1 cellular context compared by ENCODE assay signal in genomic region chr5:149315753-149316152, GRCh38.
TF ChIP-seq lines count a peak whose summit lies in the region.

No MANE protein-coding gene starts in this region.

TF ChIP-seq in H1, 55 proteins besides CTCF, POLR2A, EP300 and RAD21:
- TF ChIP-seq SIRT6 (IDR thresholded peaks at IDR 0.05; ENCODE audit: low read length), result no peak
- no peak for TF ChIP-seq FOSL1 (IDR thresholded peaks at IDR 0.05; ENCODE audit: insufficient read depth, low read depth, low read length)
- TF ChIP-seq EGR1 (IDR thresholded peaks at IDR 0.05; ENCODE audit: borderline replicate concordance, low read depth, low read length), result no peak
- no peak for TF ChIP-seq BCL11A (IDR thresholded peaks at IDR 0.05; ENCODE audit: low read depth in 2 of 2, low read length in 2 of 2)
- TF ChIP-seq SAP30 (IDR thresholded peaks at IDR 0.05; ENCODE audit: insufficient read depth, insufficient replicate concordance, low read length), result no peak
- TF ChIP-seq PHF8 (conservative IDR thresholded peaks at IDR 0.05; ENCODE audit: low read depth, low read length), result no peak
- no peak for TF ChIP-seq KDM4A (IDR thresholded peaks at IDR 0.05; ENCODE audit: low read depth, low read length, severe bottlenecking)
- no peak for TF ChIP-seq CHD1 (IDR thresholded peaks at IDR 0.05; ENCODE audit: low read depth, low read length)
- no peak for TF ChIP-seq KDM5A (IDR thresholded peaks at IDR 0.05; ENCODE audit: low read length)
- no peak for TF ChIP-seq CBX5 (IDR thresholded peaks at IDR 0.05; ENCODE audit: low read depth, low read length)
- no peak for TF ChIP-seq HDAC2 (IDR thresholded peaks at IDR 0.05; ENCODE audit: borderline replicate concordance in 1 of 2, low read depth in 2 of 2, low read length in 2 of 2)
- TF ChIP-seq SUZ12 (IDR thresholded peaks at IDR 0.05; ENCODE audit: low read length), result no peak
- TF ChIP-seq NANOG (IDR thresholded peaks at IDR 0.05; ENCODE audit: insufficient read depth, low read depth, low read length, poor library complexity, severe bottlenecking), result no peak
- no peak for TF ChIP-seq NRF1 (IDR thresholded peaks at IDR 0.05; ENCODE audit: low read depth, low read length)
- no peak for TF ChIP-seq TCF12 (IDR thresholded peaks at IDR 0.05; ENCODE audit: low read depth, low read length)
- TF ChIP-seq E2F6 (IDR thresholded peaks at IDR 0.05), result no peak
- TF ChIP-seq CHD7 (IDR thresholded peaks at IDR 0.05; ENCODE audit: insufficient replicate concordance, low read length), result no peak
- no peak for TF ChIP-seq POLR2AphosphoS5 (IDR thresholded peaks at IDR 0.05; ENCODE audit: low read depth, low read length)
- TF ChIP-seq, protein P1, sequence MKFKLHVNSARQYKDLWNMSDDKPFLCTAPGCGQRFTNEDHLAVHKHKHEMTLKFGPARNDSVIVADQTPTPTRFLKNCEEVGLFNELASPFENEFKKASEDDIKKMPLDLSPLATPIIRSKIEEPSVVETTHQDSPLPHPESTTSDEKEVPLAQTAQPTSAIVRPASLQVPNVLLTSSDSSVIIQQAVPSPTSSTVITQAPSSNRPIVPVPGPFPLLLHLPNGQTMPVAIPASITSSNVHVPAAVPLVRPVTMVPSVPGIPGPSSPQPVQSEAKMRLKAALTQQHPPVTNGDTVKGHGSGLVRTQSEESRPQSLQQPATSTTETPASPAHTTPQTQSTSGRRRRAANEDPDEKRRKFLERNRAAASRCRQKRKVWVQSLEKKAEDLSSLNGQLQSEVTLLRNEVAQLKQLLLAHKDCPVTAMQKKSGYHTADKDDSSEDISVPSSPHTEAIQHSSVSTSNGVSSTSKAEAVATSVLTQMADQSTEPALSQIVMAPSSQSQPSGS (IDR thresholded peaks at IDR 0.05; ENCODE audit: low read length), result no peak
TF ChIP-seq in H1: peak in this region for 0.
